ENCODE assay signal across 10 cellular contexts in genomic region chrX:68571292-68572256, GRCh38.
DNase-seq lines count a peak whose midpoint lies in the region; ATAC-seq and TF ChIP-seq lines count a peak whose summit lies in the region.
"Had no signal": no experiment of that assay in that cellular context is flagged by ENCODE, and none has a peak within 500 bp of the region (broad histone marks: within the 10 kb centered on the region; RNA-seq: fewer than 3 reads in every experiment).

No MANE protein-coding gene starts in this region.

- CTCF ChIA-PET in activated CD4-positive, alpha-beta T cell treated with anti-CD3 and anti-CD28 coated beads, Interleukin-2, amount 10 ng/mL, durations not matched to agents 7 days and 5 days (lab: Charles Lee) = no interaction called here

- peaks cover 3% of the 10 kb centered on the region for H3K4me1 Mint-ChIP-seq in activated CD4-positive, alpha-beta T cell treated with anti-CD3 and anti-CD28 coated beads, Interleukin-2, amount 10 ng/mL, durations not matched to agents 7 days and 5 days
- H3K4me1 Mint-ChIP-seq: nephron had no signal

- H3K27me3 Mint-ChIP-seq in activated CD4-positive, alpha-beta T cell treated with anti-CD3 and anti-CD28 coated beads, Interleukin-2, amount 10 ng/mL, durations not matched to agents 7 days and 5 days = no peaks in the 10 kb centered on the region
- H3K27me3 Mint-ChIP-seq: CD4-positive, CD25-positive, alpha-beta regulatory T cell had no signal

- no peak overlapping the region for H3K4me3 Mint-ChIP-seq in activated CD4-positive, alpha-beta T cell treated with anti-CD3 and anti-CD28 coated beads, Interleukin-2, amount 10 ng/mL, durations not matched to agents 7 days and 5 days
- H3K4me3 Mint-ChIP-seq: CD4-positive, CD25-positive, alpha-beta regulatory T cell; nephron had no signal

- ATAC-seq in HG02642 (IDR thresholded peaks at IDR 0.05; ENCODE audit: poor library complexity, unreplicated experiment) = peak; percentile 91

- TF ChIP-seq CTCF in fibroblast of villous mesenchyme (IDR thresholded peaks at IDR 0.05; ENCODE audit: insufficient read depth, low read depth, low read length) = no peak

- H3K4me3 ChIP-seq in fibroblast of villous mesenchyme (ENCODE audit: low read depth, low read length) = no peak overlapping the region

- H3K36me3 Mint-ChIP-seq in activated CD4-positive, alpha-beta T cell treated with anti-CD3 and anti-CD28 coated beads, Interleukin-2, amount 10 ng/mL, durations not matched to agents 7 days and 5 days (ENCODE audit: low read depth) = no peaks in the 10 kb centered on the region
- H3K36me3 Mint-ChIP-seq: CD4-positive, CD25-positive, alpha-beta regulatory T cell had no signal

- H3K27ac Mint-ChIP-seq in activated CD4-positive, alpha-beta T cell treated with anti-CD3 and anti-CD28 coated beads, Interleukin-2, amount 10 ng/mL, durations not matched to agents 7 days and 5 days = no peak overlapping the region
- H3K27ac Mint-ChIP-seq: CD4-positive, CD25-positive, alpha-beta regulatory T cell; nephron had no signal

- peak; percentile 24 for DNase-seq in activated CD4-positive, alpha-beta T cell treated with anti-CD3 and anti-CD28 coated beads for 48 hours
- DNase-seq in activated CD4-positive, alpha-beta T cell treated with anti-CD3 and anti-CD28 coated beads, Interleukin-2, amount 10 ng/mL, durations not matched to agents 7 days and 5 days = no peak
- DNase-seq in NCI-H460 (ENCODE audit: extremely low read depth, low read depth) (peak; percentile 7), fibroblast of villous mesenchyme (ENCODE audit: low read depth) (peak; percentile 57), GM19240 (ENCODE audit: insufficient read length, low spot score) (no peak), NCI-H1930 (lab: John Stamatoyannopoulos, UW) (no peak)
- DNase-seq in activated effector memory CD4-positive, alpha-beta T cell treated with anti-CD3 and anti-CD28 coated beads, Interleukin-2, amount 50 U/mL, for 16 hours = no peak

- peaks cover 4% of the 10 kb centered on the region for H3K9me3 Mint-ChIP-seq in activated CD4-positive, alpha-beta T cell treated with anti-CD3 and anti-CD28 coated beads, Interleukin-2, amount 10 ng/mL, durations not matched to agents 7 days and 5 days

- POLR2A ChIA-PET in activated CD4-positive, alpha-beta T cell treated with anti-CD3 and anti-CD28 coated beads, Interleukin-2, amount 10 ng/mL, durations not matched to agents 7 days and 5 days (lab: Charles Lee) = interaction anchor here (0.6 kb wide), 1 partner anchor 54 kb away, joined by 3 read pairs; no protein-coding TSS in a partner anchor

Comparison
In these comparisons a context has a peak if more than half of its experiments do, and no peak if none do; other contexts are left out.
1. DNase-seq: peak in activated CD4-positive, alpha-beta T cell treated with anti-CD3 and anti-CD28 coated beads for 48 hours (single experiment), NCI-H460 (single experiment) and fibroblast of villous mesenchyme (single experiment); none in activated CD4-positive, alpha-beta T cell treated with anti-CD3 and anti-CD28 coated beads, Interleukin-2, amount 10 ng/mL, durations not matched to agents 7 days and 5 days (single experiment), activated effector memory CD4-positive, alpha-beta T cell treated with anti-CD3 and anti-CD28 coated beads, Interleukin-2, amount 50 U/mL, for 16 hours (single experiment), GM19240 (single experiment) and NCI-H1930 (0 of 2).